ENCODE assay signal across 17 cellular contexts in genomic region chr11:2789791-2790580, GRCh38.
DNase-seq lines count a peak whose midpoint lies in the region; ATAC-seq and TF ChIP-seq lines count a peak whose summit lies in the region.
"Had no signal": no experiment of that assay in that cellular context is flagged by ENCODE, and none has a peak within 500 bp of the region (broad histone marks: within the 10 kb centered on the region; RNA-seq: fewer than 3 reads in every experiment).

No MANE protein-coding gene starts in this region.

- H3K36me3 Mint-ChIP-seq in glutamatergic neuron (ENCODE audit: unreplicated experiment): peaks cover 8% of the 10 kb centered on the region
- H3K36me3 Mint-ChIP-seq in stimulated activated naive B cell treated with anti-CD40 and anti-IgM and Interleukin-4, amounts not matched to agents 10 μg/mL and 1 μg/mL and 100 μg/mL, for 72 hours: peaks cover 5 to 11% of the 10 kb centered on the region in 2 donors

- no peak for ATAC-seq in stimulated activated naive B cell treated with anti-CD40 and anti-IgM and Interleukin-4, amounts not matched to agents 10 μg/mL and 1 μg/mL and 100 μg/mL, for 72 hours (replicated peaks)
- ATAC-seq in HG03442 (IDR thresholded peaks at IDR 0.05; ENCODE audit: unreplicated experiment): no peak
- ATAC-seq: SK-N-SH treated with all-trans-retinoic acid at 6 μM for 48 hours had no signal

- H3K27me3 ChIP-seq in osteoblast (ENCODE audit: insufficient read depth, low read length): peaks cover 58% of the 10 kb centered on the region
- H3K27me3 ChIP-seq: hepatocyte had no signal

- no peaks in the 10 kb centered on the region for H3K9me3 Mint-ChIP-seq in glutamatergic neuron (ENCODE audit: unreplicated experiment)
- peaks cover 0 to 5% of the 10 kb centered on the region in 2 donors for H3K9me3 Mint-ChIP-seq in stimulated activated naive B cell treated with anti-CD40 and anti-IgM and Interleukin-4, amounts not matched to agents 10 μg/mL and 1 μg/mL and 100 μg/mL, for 72 hours

- H3K27me3 Mint-ChIP-seq in glutamatergic neuron (ENCODE audit: unreplicated experiment): peaks cover 11% of the 10 kb centered on the region
- peaks cover 8 to 43% of the 10 kb centered on the region in 2 donors for H3K27me3 Mint-ChIP-seq in stimulated activated naive B cell treated with anti-CD40 and anti-IgM and Interleukin-4, amounts not matched to agents 10 μg/mL and 1 μg/mL and 100 μg/mL, for 72 hours

- H3K4me3 Mint-ChIP-seq in glutamatergic neuron (ENCODE audit: unreplicated experiment): no peak overlapping the region
- H3K4me3 Mint-ChIP-seq in stimulated activated naive B cell treated with anti-CD40 and anti-IgM and Interleukin-4, amounts not matched to agents 10 μg/mL and 1 μg/mL and 100 μg/mL, for 72 hours: no peak overlapping the region

- H3K27ac ChIP-seq in osteoblast (ENCODE audit: low read depth, low read length): no peak overlapping the region
- H3K27ac ChIP-seq: VCaP had no signal

- no peak overlapping the region for H3K4me2 ChIP-seq in osteoblast (ENCODE audit: insufficient read depth, low read length)
- H3K4me2 ChIP-seq: hepatocyte had no signal

- no peaks in the 10 kb centered on the region for H3K9me3 ChIP-seq in osteoblast (ENCODE audit: low read depth, low read length)

- TF ChIP-seq CTCF in glutamatergic neuron (IDR thresholded peaks at IDR 0.05; ENCODE audit: partially characterized antibody, unreplicated experiment) (no peak), osteoblast (IDR thresholded peaks at IDR 0.05; ENCODE audit: extremely low read depth, low read depth, low read length) (no peak)

- no peaks in the 10 kb centered on the region for H3K79me2 ChIP-seq in osteoblast (ENCODE audit: insufficient read depth, low read length)
- H3K79me2 ChIP-seq: hepatocyte had no signal

- no peaks in the 10 kb centered on the region for H3K4me1 ChIP-seq in osteoblast (ENCODE audit: insufficient read depth, low read length)

- H2AFZ ChIP-seq in osteoblast (ENCODE audit: low read length): no peak overlapping the region
- H2AFZ ChIP-seq: hepatocyte had no signal

- H4K20me1 ChIP-seq in osteoblast (ENCODE audit: insufficient read depth, low read length): no peaks in the 10 kb centered on the region

- no peak overlapping the region for H3K27ac Mint-ChIP-seq in glutamatergic neuron (ENCODE audit: unreplicated experiment)
- H3K27ac Mint-ChIP-seq in stimulated activated naive B cell treated with anti-CD40 and anti-IgM and Interleukin-4, amounts not matched to agents 10 μg/mL and 1 μg/mL and 100 μg/mL, for 72 hours: no peak overlapping the region

- H3K4me3 ChIP-seq in osteoblast (ENCODE audit: insufficient read depth, low read length): no peak overlapping the region
- H3K4me3 ChIP-seq: hepatocyte had no signal

- peaks cover 5% of the 10 kb centered on the region for H3K4me1 Mint-ChIP-seq in glutamatergic neuron (ENCODE audit: low read depth, unreplicated experiment)
- H3K4me1 Mint-ChIP-seq in stimulated activated naive B cell treated with anti-CD40 and anti-IgM and Interleukin-4, amounts not matched to agents 10 μg/mL and 1 μg/mL and 100 μg/mL, for 72 hours: peaks cover 6% of the 10 kb centered on the region in 2 donors

- DNase-seq in stimulated activated CD4-positive, alpha-beta T cell treated with anti-CD3 and anti-CD28 coated beads, Interleukin-1b, Interleukin-23, amount 100 ng/mL, for 48 hours: peak; percentile 0
- DNase-seq in stimulated activated CD4-positive, alpha-beta T cell treated with anti-CD3 and anti-CD28 coated beads, Interleukin-12 subunit alpha, Interleukin-12 subunit beta, amount 100 ng/mL, for 4 hours: no peak
- DNase-seq in glutamatergic neuron: peak; percentile 5
- DNase-seq in osteoblast (ENCODE audit: insufficient read length, low spot score, missing footprints): peak; percentile 56
- no peak for DNase-seq in stimulated activated naive B cell treated with anti-CD40 and anti-IgM and Interleukin-4, amounts not matched to agents 10 μg/mL and 1 μg/mL and 100 μg/mL, for 72 hours
- DNase-seq in AG08395 (ENCODE audit: low spot score): no peak
- DNase-seq in Ammon's horn (ENCODE audit: low spot score): no peak
- DNase-seq: AML-193, caudate nucleus, DND-41, KBM-7, NCI-H1105, NCI-H2227 treated with DMSO at 0.1 percent for 48 hours had no signal

- H3K36me3 ChIP-seq in osteoblast (ENCODE audit: insufficient read depth, low read length): no peaks in the 10 kb centered on the region

Comparison
In these comparisons a context has a peak if more than half of its experiments do, and no peak if none do; other contexts are left out.
1. DNase-seq: peak in stimulated activated CD4-positive, alpha-beta T cell treated with anti-CD3 and anti-CD28 coated beads, Interleukin-1b, Interleukin-23, amount 100 ng/mL, for 48 hours (single experiment), glutamatergic neuron (single experiment) and osteoblast (single experiment); none in stimulated activated CD4-positive, alpha-beta T cell treated with anti-CD3 and anti-CD28 coated beads, Interleukin-12 subunit alpha, Interleukin-12 subunit beta, amount 100 ng/mL, for 4 hours (single experiment), stimulated activated naive B cell treated with anti-CD40 and anti-IgM and Interleukin-4, amounts not matched to agents 10 μg/mL and 1 μg/mL and 100 μg/mL, for 72 hours (single experiment), AG08395 (single experiment) and Ammon's horn (single experiment).